8 cellular contexts compared by ENCODE assay signal in the genomic region with DNA sequence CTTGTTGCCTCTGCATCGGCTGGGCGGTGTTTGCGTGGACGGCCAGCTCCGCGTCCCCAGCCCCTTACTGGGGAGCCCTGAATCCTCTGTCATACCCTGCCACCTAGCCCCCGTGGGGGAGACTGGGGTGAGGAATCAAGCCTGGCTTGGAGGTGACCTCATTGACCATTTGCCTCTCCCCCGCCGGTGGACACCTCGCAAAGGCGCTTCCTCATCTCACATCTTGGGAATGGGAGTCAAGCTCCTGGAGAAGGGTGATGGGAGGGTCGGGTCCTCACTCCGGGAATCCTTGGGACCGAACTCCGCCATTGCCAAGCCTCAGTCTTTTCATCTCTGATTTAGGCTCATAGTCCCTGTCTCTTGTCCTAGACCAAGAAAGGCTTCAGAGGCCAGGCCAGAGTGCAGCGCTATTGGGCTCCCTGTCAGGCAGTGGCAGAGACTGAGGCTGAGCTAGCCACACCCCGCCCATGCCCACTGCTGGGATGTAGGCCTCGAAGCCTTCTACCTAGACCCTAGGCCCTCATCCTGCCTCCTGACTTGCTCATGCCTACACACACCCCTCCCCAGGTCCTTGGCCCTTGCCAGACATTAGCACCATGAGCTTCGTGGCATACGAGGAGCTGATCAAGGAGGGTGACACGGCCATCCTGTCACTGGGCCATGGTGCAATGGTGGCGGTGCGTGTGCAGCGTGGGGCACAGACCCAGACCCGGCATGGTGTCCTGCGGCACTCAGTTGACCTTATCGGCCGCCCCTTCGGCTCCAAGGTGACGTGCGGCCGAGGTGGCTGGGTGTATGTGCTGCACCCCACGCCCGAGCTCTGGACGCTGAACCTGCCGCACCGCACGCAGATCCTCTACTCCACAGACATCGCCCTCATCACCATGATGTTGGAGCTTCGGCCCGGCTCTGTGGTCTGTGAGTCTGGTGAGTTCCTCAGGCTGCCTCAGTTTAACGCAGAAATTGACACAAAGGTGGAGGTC. TPM values are rescaled to one million over a fixed set of nuclear protein-coding genes. Genes with fewer than 3 reads are reported as not detected.
DNase-seq lines count a peak whose midpoint lies in the region; ATAC-seq, FAIRE-seq and TF ChIP-seq lines count a peak whose summit lies in the region.

No MANE protein-coding gene starts in this region.

- H3K9ac ChIP-seq in DND-41 (ENCODE audit: low read depth, low read length), result peak overlapping the region; percentile 77
- peak overlapping the region; percentile 92 for H3K9ac ChIP-seq in OCI-LY3 (ENCODE audit: low read length)
- peak overlapping the region; percentile 71 for H3K9ac ChIP-seq in endothelial cell of umbilical vein (replicated peaks; ENCODE audit: extremely low read depth, insufficient read depth, low read length)

- peaks cover 46% of the 10 kb centered on the region for H3K36me3 ChIP-seq in DND-41 (ENCODE audit: insufficient read depth, low read length)
- peaks cover 50% of the 10 kb centered on the region for H3K36me3 ChIP-seq in OCI-LY3 (replicated peaks; ENCODE audit: low read depth, low read length)
- peaks cover 0 to 2% of the 10 kb centered on the region in 2 experiments for H3K36me3 ChIP-seq in endothelial cell of umbilical vein (ENCODE audit: control insufficient read depth in 2 of 2, extremely low read depth in 1 of 2, insufficient read depth in 2 of 2, low read length in 2 of 2)

- CTCF ChIA-PET in endothelial cell of umbilical vein (lab: Charles Lee), result interaction anchor here (1.4 to 4.8 kb wide), 3 partner anchors 11 to 30 kb away, joined by 3 to 49 read pairs (median 3); no protein-coding TSS in a partner anchor

- H3K4me3 Mint-ChIP-seq in osteocyte (ENCODE audit: unreplicated experiment), result peak overlapping the region; percentile 94

- no peaks in the 10 kb centered on the region for H3K27me3 Mint-ChIP-seq in osteocyte (ENCODE audit: unreplicated experiment)

- dilution Hi-C loops in endothelial cell of umbilical vein (cut with MboI; ENCODE audit: extremely low pct_ligation_motif_present, low sequenced_read_pairs), result no loop called here

- H3K4me1 ChIP-seq in DND-41 (ENCODE audit: insufficient read depth, low read length), result peaks cover 35% of the 10 kb centered on the region
- peaks cover 57% of the 10 kb centered on the region for H3K4me1 ChIP-seq in OCI-LY3 (ENCODE audit: low read length)
- peaks cover 8% of the 10 kb centered on the region for H3K4me1 ChIP-seq in endothelial cell of umbilical vein (ENCODE audit: control insufficient read depth, extremely low read depth, insufficient read depth, low read length)

- POLR2A ChIA-PET in endothelial cell of umbilical vein (lab: Charles Lee), result interaction anchor here (0.9 to 1.4 kb wide), 2 partner anchors 11 to 32 kb away, joined by 3 read pairs; a partner anchor contains a TSS

- H3K27me3 ChIP-seq in DND-41 (ENCODE audit: insufficient read depth, low read length, poor library complexity), result no peaks in the 10 kb centered on the region
- no peaks in the 10 kb centered on the region for H3K27me3 ChIP-seq in OCI-LY3 (ENCODE audit: low read depth, low read length)
- no peaks in the 10 kb centered on the region for H3K27me3 ChIP-seq in endothelial cell of umbilical vein (ENCODE audit: control insufficient read depth in 2 of 2, insufficient read depth in 2 of 2, low read length in 2 of 2)

- H4K20me1 ChIP-seq in DND-41 (ENCODE audit: insufficient read depth, low read length) (peaks cover 42% of the 10 kb centered on the region), OCI-LY3 (ENCODE audit: insufficient read depth, low read length) (peaks cover 3% of the 10 kb centered on the region; the same call in 1 of the 2 replicates), endothelial cell of umbilical vein (replicated peaks; ENCODE audit: control insufficient read depth, extremely low read depth, insufficient read depth, low read length) (no peaks in the 10 kb centered on the region)

- H3K79me2 ChIP-seq in DND-41 (ENCODE audit: insufficient read depth, low read length) (peaks cover 50% of the 10 kb centered on the region), OCI-LY3 (ENCODE audit: low read length) (peaks cover 64% of the 10 kb centered on the region), endothelial cell of umbilical vein (ENCODE audit: control insufficient read depth, insufficient read depth, low read length) (peaks cover 21% of the 10 kb centered on the region)

- H3K9me3 Mint-ChIP-seq in osteocyte (ENCODE audit: unreplicated experiment), result no peaks in the 10 kb centered on the region

- H3K27ac ChIP-seq in DND-41 (ENCODE audit: low read length) (peak overlapping the region; percentile 69), OCI-LY3 (ENCODE audit: low read length) (peak overlapping the region; percentile 38), endothelial cell of umbilical vein (ENCODE audit: insufficient read depth, low read depth, low read length) (peak overlapping the region; percentile 30)

- ATAC-seq in DND-41 (ENCODE audit: insufficient read depth, low read depth) (no peak), HG03196 (IDR thresholded peaks at IDR 0.05; ENCODE audit: unreplicated experiment) (no peak), GM18502 (IDR thresholded peaks at IDR 0.05; ENCODE audit: poor library complexity, unreplicated experiment) (no peak), HG02623 (IDR thresholded peaks at IDR 0.05; ENCODE audit: unreplicated experiment) (no peak)

- H3K36me3 Mint-ChIP-seq in osteocyte (ENCODE audit: unreplicated experiment), result no peaks in the 10 kb centered on the region

- H3K4me2 ChIP-seq in DND-41 (ENCODE audit: insufficient read depth, low read length) (peak overlapping the region; percentile 99), OCI-LY3 (ENCODE audit: low read length) (peak overlapping the region; percentile 98), endothelial cell of umbilical vein (ENCODE audit: insufficient read depth, low read length) (peak overlapping the region; percentile 75)

- H3K4me3 ChIP-seq in DND-41 (ENCODE audit: low read depth in 1 of 2, low read length in 2 of 2), result peak overlapping the region; percentile 67 to 99
- peak overlapping the region; percentile 95 for H3K4me3 ChIP-seq in OCI-LY3 (ENCODE audit: low read length)
- H3K4me3 ChIP-seq in endothelial cell of umbilical vein (replicated peaks in 1 of 3; ENCODE audit: insufficient read depth in 1 of 3, low read depth in 1 of 3, low read length in 3 of 3), result peak overlapping the region; percentile 73 to 94 (median 78)

- DNase-seq in DND-41 (no peak), endothelial cell of umbilical vein (ENCODE audit: low read depth, low spot score) (peak; percentile 21), osteocyte (ENCODE audit: extremely low spot score, unreplicated experiment) (no peak), SKM-1 treated with dmso at 0.1 percent for 144 hours (lab: John Stamatoyannopoulos, UW; ENCODE audit: unreplicated experiment) (no peak)

- BruUV-seq in endothelial cell of umbilical vein (replicated peaks; lab: Mats Ljungman, UMichigan), result TSS peak; percentile 62

- TF ChIP-seq CTCF in DND-41 (IDR thresholded peaks at IDR 0.05; ENCODE audit: borderline replicate concordance, extremely low read depth, low read length, poor library complexity, severe bottlenecking) (no peak), OCI-LY3 (IDR thresholded peaks at IDR 0.05; ENCODE audit: low read depth, low read length) (no peak), endothelial cell of umbilical vein (IDR thresholded peaks at IDR 0.05; ENCODE audit: extremely low read depth in 1 of 2, insufficient read depth in 1 of 2, low read depth in 1 of 2, low read length in 2 of 2) (no peak), osteocyte (IDR thresholded peaks at IDR 0.05) (no peak)

- intact Hi-C loops in endothelial cell of umbilical vein (cut with micrococcal nuclease), result loop anchor here (5.0 kb wide), 1 partner anchor 33 kb away; a partner anchor contains a TSS

- H2AFZ ChIP-seq in DND-41 (ENCODE audit: low read depth, low read length) (peak overlapping the region; percentile 84), OCI-LY3 (ENCODE audit: low read depth, low read length) (no peak overlapping the region), endothelial cell of umbilical vein (ENCODE audit: low read depth, low read length) (peak overlapping the region; percentile 79)

- H3K9me1 ChIP-seq in endothelial cell of umbilical vein (replicated peaks; ENCODE audit: control insufficient read depth, extremely low read depth, insufficient read depth, low read length), result no peaks in the 10 kb centered on the region

- H3K4me1 Mint-ChIP-seq in osteocyte (ENCODE audit: unreplicated experiment), result peaks cover 31% of the 10 kb centered on the region

- H3K27ac Mint-ChIP-seq in osteocyte (ENCODE audit: unreplicated experiment), result peak overlapping the region; percentile 90

- H3K9me3 ChIP-seq in DND-41 (ENCODE audit: insufficient read depth, low read length, severe bottlenecking) (no peaks in the 10 kb centered on the region), OCI-LY3 (ENCODE audit: insufficient read depth, low read length) (no peaks in the 10 kb centered on the region), endothelial cell of umbilical vein (replicated peaks; ENCODE audit: control insufficient read depth, insufficient read depth, low read length) (no peaks in the 10 kb centered on the region)

- no peak for TF ChIP-seq POLR2A in endothelial cell of umbilical vein (IDR thresholded peaks at IDR 0.05; ENCODE audit: low read depth, low read length)

- FAIRE-seq in endothelial cell of umbilical vein (lab: Jason Lieb, UNC), result no peak

RNA-seq across cellular contexts. Expression of a gene that starts 0.7 kb away (rescaled TPM):
- total RNA-seq in endothelial cell of umbilical vein (6.8 and 7.5 TPM in 2 replicates), osteocyte (10.9 and 11.5 TPM in 2 replicates)
- polyA plus RNA-seq in endothelial cell of umbilical vein, result 10.6 and 12.8 TPM in 2 replicates
- 7.0 and 8.8 TPM in 2 replicates for polyA plus RNA-seq in endothelial cell of umbilical vein (2011; cell fraction: cytosol; rRNA removed)
- polyA plus RNA-seq in endothelial cell of umbilical vein (2011; cell fraction: nucleus; rRNA removed), result 7.8 and 8.0 TPM in 2 replicates
- 4.5 and 5.2 TPM in 2 replicates for polyA plus RNA-seq in endothelial cell of umbilical vein (2012)
- 3.7 and 4.7 TPM in 2 replicates for polyA minus RNA-seq in endothelial cell of umbilical vein
- 9.5 TPM for polyA minus RNA-seq in endothelial cell of umbilical vein (2011; cell fraction: cytosol; rRNA and poly(A)+ RNA removed)
- 4.4 and 8.8 TPM in 2 replicates for polyA minus RNA-seq in endothelial cell of umbilical vein (2011; cell fraction: nucleus; rRNA and poly(A)+ RNA removed)

RNA-seq across cellular contexts. Expression of a gene that starts 7.0 kb away (rescaled TPM):
- total RNA-seq in endothelial cell of umbilical vein, result 2.4 and 4.0 TPM in 2 replicates
- polyA plus RNA-seq in endothelial cell of umbilical vein, result 6.9 and 10.0 TPM in 2 replicates
- polyA plus RNA-seq in endothelial cell of umbilical vein (2011; cell fraction: cytosol; rRNA removed), result 2.9 and 5.9 TPM in 2 replicates
- polyA plus RNA-seq in endothelial cell of umbilical vein (2011; cell fraction: nucleus; rRNA removed), result 4.0 and 4.7 TPM in 2 replicates
- polyA plus RNA-seq in endothelial cell of umbilical vein (2012), result 0.64 and 2.2 TPM in 2 replicates
- polyA minus RNA-seq in endothelial cell of umbilical vein, result 3.2 and 8.8 TPM in 2 replicates
- 326 TPM for polyA minus RNA-seq in endothelial cell of umbilical vein (2011; cell fraction: cytosol; rRNA and poly(A)+ RNA removed)
- polyA minus RNA-seq in endothelial cell of umbilical vein (2011; cell fraction: nucleus; rRNA and poly(A)+ RNA removed), result 1.7 TPM in 1 of 2 replicates, not detected in the other
- 25.4 and 31.4 TPM in 2 replicates for total RNA-seq in osteocyte

RNA-seq across cellular contexts. Expression of a gene that starts 32.8 kb away (rescaled TPM):
- total RNA-seq in endothelial cell of umbilical vein (28.4 and 32.5 TPM in 2 replicates), osteocyte (21.9 and 22.4 TPM in 2 replicates)
- polyA plus RNA-seq in endothelial cell of umbilical vein, result 5.0 and 6.3 TPM in 2 replicates
- 7.7 and 8.4 TPM in 2 replicates for polyA plus RNA-seq in endothelial cell of umbilical vein (2011; cell fraction: cytosol; rRNA removed)
- 5.6 and 7.3 TPM in 2 replicates for polyA plus RNA-seq in endothelial cell of umbilical vein (2011; cell fraction: nucleus; rRNA removed)
- 16.4 and 20.2 TPM in 2 replicates for polyA plus RNA-seq in endothelial cell of umbilical vein (2012)
- 11.0 and 11.5 TPM in 2 replicates for polyA minus RNA-seq in endothelial cell of umbilical vein
- 15.8 TPM for polyA minus RNA-seq in endothelial cell of umbilical vein (2011; cell fraction: cytosol; rRNA and poly(A)+ RNA removed)
- 7.9 and 9.9 TPM in 2 replicates for polyA minus RNA-seq in endothelial cell of umbilical vein (2011; cell fraction: nucleus; rRNA and poly(A)+ RNA removed)

RNA-seq across cellular contexts. Expression of a gene that starts 33.1 kb away (rescaled TPM):
- total RNA-seq in endothelial cell of umbilical vein (46.4 and 52.6 TPM in 2 replicates), osteocyte (41.0 and 42.0 TPM in 2 replicates)
- polyA plus RNA-seq in endothelial cell of umbilical vein, result 9.6 and 19.1 TPM in 2 replicates
- 23.1 and 23.2 TPM in 2 replicates for polyA plus RNA-seq in endothelial cell of umbilical vein (2011; cell fraction: cytosol; rRNA removed)
- 9.7 and 10.5 TPM in 2 replicates for polyA plus RNA-seq in endothelial cell of umbilical vein (2011; cell fraction: nucleus; rRNA removed)
- 40.7 and 47.2 TPM in 2 replicates for polyA plus RNA-seq in endothelial cell of umbilical vein (2012)
- 6.7 and 10.8 TPM in 2 replicates for polyA minus RNA-seq in endothelial cell of umbilical vein
- 11.9 TPM for polyA minus RNA-seq in endothelial cell of umbilical vein (2011; cell fraction: cytosol; rRNA and poly(A)+ RNA removed)
- 26.0 and 27.2 TPM in 2 replicates for polyA minus RNA-seq in endothelial cell of umbilical vein (2011; cell fraction: nucleus; rRNA and poly(A)+ RNA removed)
